Comparison of ENCODE assay signal across 14 cellular contexts in genomic region chr12:31301311-31301710, GRCh38. TPM values are rescaled to one million over a fixed set of nuclear protein-coding genes. Genes with fewer than 3 reads are reported as not detected.
DNase-seq lines count a peak whose midpoint lies in the region; ATAC-seq, FAIRE-seq and TF ChIP-seq lines count a peak whose summit lies in the region.
"Had no signal": no experiment of that assay in that cellular context is flagged by ENCODE, and none has a peak within 500 bp of the region (broad histone marks: within the 10 kb centered on the region; RNA-seq: fewer than 3 reads in every experiment).

No MANE protein-coding gene starts in this region.

- no peak overlapping the region for H3K27ac ChIP-seq in CD4-positive, alpha-beta T cell (ENCODE audit: low read depth, low read length)
- H3K27ac ChIP-seq in WERI-Rb-1 (peak overlapping the region; percentile 74), prostate gland (no peak overlapping the region)

- H3K27me3 Mint-ChIP-seq in CD4-positive, alpha-beta T cell = no peaks in the 10 kb centered on the region
- H3K27me3 Mint-ChIP-seq in mesothelial cell of epicardium (ENCODE audit: low read depth) = no peaks in the 10 kb centered on the region

- H3K36me3 Mint-ChIP-seq in CD4-positive, alpha-beta T cell (ENCODE audit: low read depth) = peaks cover 95% of the 10 kb centered on the region
- H3K36me3 Mint-ChIP-seq in mesothelial cell of epicardium = peaks cover 40% of the 10 kb centered on the region

- no peaks in the 10 kb centered on the region for H3K4me1 ChIP-seq in prostate gland (replicated peaks)

- intact Hi-C loops in CD4-positive, alpha-beta T cell (cut with DNase I, micrococcal nuclease) = no loop called here
- intact Hi-C loops in prostate gland (cut with DNase I) = no loop called here

- H3K4me3 Mint-ChIP-seq in CD4-positive, alpha-beta T cell = no peak overlapping the region
- no peak overlapping the region for H3K4me3 Mint-ChIP-seq in mesothelial cell of epicardium
- H3K4me3 Mint-ChIP-seq: CD8-positive, alpha-beta T cell; H9 had no signal

- CTCF ChIA-PET in CD4-positive, alpha-beta T cell (lab: Charles Lee) = interaction anchor here (1.9 kb wide), 1 partner anchor 30 kb away, joined by 6 read pairs; no protein-coding TSS in a partner anchor

- H3K36me3 ChIP-seq in WERI-Rb-1 (peaks cover 48% of the 10 kb centered on the region), prostate gland (no peaks in the 10 kb centered on the region)

- H3K27me3 ChIP-seq in CD4-positive, alpha-beta T cell (ENCODE audit: control insufficient read depth, insufficient read depth, low read length) = no peaks in the 10 kb centered on the region
- H3K27me3 ChIP-seq in WERI-Rb-1 (ENCODE audit: insufficient read depth, low read depth, severe bottlenecking) = no peaks in the 10 kb centered on the region
- no peaks in the 10 kb centered on the region for H3K27me3 ChIP-seq in prostate gland (replicated peaks; ENCODE audit: insufficient read depth)
- H3K27me3 ChIP-seq: BE2C had no signal

- no peak for ATAC-seq in CD4-positive, alpha-beta T cell (ENCODE audit: poor library complexity)
- ATAC-seq in GM19455 (IDR thresholded peaks at IDR 0.05; ENCODE audit: unreplicated experiment) = no peak
- ATAC-seq: CD8-positive, alpha-beta T cell had no signal

- TF ChIP-seq CTCF in CD4-positive, alpha-beta T cell (IDR thresholded peaks at IDR 0.05) = no peak
- TF ChIP-seq CTCF in D721Med (IDR thresholded peaks at IDR 0.05; ENCODE audit: insufficient read depth, missing control alignments) (no peak), WERI-Rb-1 (IDR thresholded peaks at IDR 0.05; ENCODE audit: low read depth, low read length) (no peak), mesothelial cell of epicardium (IDR thresholded peaks at IDR 0.05; ENCODE audit: unreplicated experiment) (no peak), prostate gland (IDR thresholded peaks at IDR 0.05) (no peak)

- H3K9me3 Mint-ChIP-seq in CD4-positive, alpha-beta T cell = no peaks in the 10 kb centered on the region
- H3K9me3 Mint-ChIP-seq in mesothelial cell of epicardium = no peaks in the 10 kb centered on the region
- H3K9me3 Mint-ChIP-seq: CD8-positive, alpha-beta T cell; H9 had no signal

- POLR2A ChIA-PET in CD4-positive, alpha-beta T cell (lab: Charles Lee) = interaction anchor here (0.5 kb wide), 1 partner anchor 18 kb away, joined by 3 read pairs; no protein-coding TSS in a partner anchor

- H3K4me3 ChIP-seq in WERI-Rb-1 (ENCODE audit: low read depth, low read length) (no peak overlapping the region; the same call in 1 of the 2 replicates), prostate gland (no peak overlapping the region)

- H3K9me3 ChIP-seq in CD4-positive, alpha-beta T cell (ENCODE audit: control insufficient read depth, low read length) = no peaks in the 10 kb centered on the region
- no peaks in the 10 kb centered on the region for H3K9me3 ChIP-seq in WERI-Rb-1 (ENCODE audit: severe bottlenecking)
- H3K9me3 ChIP-seq in prostate gland = no peaks in the 10 kb centered on the region
- H3K9me3 ChIP-seq: BE2C had no signal

- FAIRE-seq in D721Med (lab: Jason Lieb, UNC) = peak; percentile 92

- TF ChIP-seq POLR2A in prostate gland (IDR thresholded peaks at IDR 0.05) = no peak

- no peak for DNase-seq in CD4-positive, alpha-beta T cell
- DNase-seq in D721Med (ENCODE audit: insufficient read length, low spot score) = no peak
- peak; percentile 66 for DNase-seq in WERI-Rb-1
- DNase-seq in mesothelial cell of epicardium (ENCODE audit: low spot score in 2 of 2, unreplicated experiment in 2 of 2) = no peak
- no peak for DNase-seq in NCI-H146 (lab: John Stamatoyannopoulos, UW)
- no peak for DNase-seq in prostate gland (ENCODE audit: low spot score)
- DNase-seq: BE2C; CD8-positive, alpha-beta T cell; EL; H9; NCI-H1048; NCI-H748 treated with DMSO at 0.1 percent for 48 hours; SHP77 treated with DMSO at 0.1 percent for 48 hours had no signal

- H3K27ac Mint-ChIP-seq in CD4-positive, alpha-beta T cell = peak overlapping the region; percentile 26
- H3K27ac Mint-ChIP-seq in mesothelial cell of epicardium = peak overlapping the region; percentile 32
- H3K27ac Mint-ChIP-seq: CD8-positive, alpha-beta T cell had no signal

- peaks cover 64% of the 10 kb centered on the region for H3K4me1 Mint-ChIP-seq in CD4-positive, alpha-beta T cell (ENCODE audit: low read depth)
- peaks cover 58% of the 10 kb centered on the region for H3K4me1 Mint-ChIP-seq in mesothelial cell of epicardium

- WGBS in prostate gland = 81% methylated on average over 2 of the region's 2 CpGs

RNA-seq across cellular contexts. Expression of gene SINHCAF, which starts 24.6 kb away (rescaled TPM):
- 100 to 1,000 TPM; 103 to 119 TPM for total RNA-seq in CD4-positive, alpha-beta T cell
- 241 to 262 TPM (median 246 TPM) in 3 replicates for total RNA-seq in mesothelial cell of epicardium
- 10 to 100 TPM; 69.1 to 74.1 TPM for total RNA-seq in prostate gland
